Comparison of ENCODE assay signal across 17 cellular contexts in genomic region chr12:110592078-110592477, GRCh38. TPM values are rescaled to one million over a fixed set of nuclear protein-coding genes. Genes with fewer than 3 reads are reported as not detected.
DNase-seq lines count a peak whose midpoint lies in the region; ATAC-seq and TF ChIP-seq lines count a peak whose summit lies in the region.
"Had no signal": no experiment of that assay in that cellular context is flagged by ENCODE, and none has a peak within 500 bp of the region (broad histone marks: within the 10 kb centered on the region; RNA-seq: fewer than 3 reads in every experiment).

No MANE protein-coding gene starts in this region.

- H3K4me3 ChIP-seq in liver (ENCODE audit: low read depth in 1 of 3, low read length in 3 of 3) = peak overlapping the region in 1 of 3 donors; percentile 6
- H3K4me3 ChIP-seq in skeletal muscle tissue (ENCODE audit: low read length in 3 of 3) = no peak overlapping the region
- H3K4me3 ChIP-seq: SK-N-MC, smooth muscle cell had no signal

- H3K36me3 Mint-ChIP-seq in activated CD4-positive, alpha-beta T cell treated with anti-CD3 and anti-CD28 coated beads for 36 hours (ENCODE audit: low read depth) = no peaks in the 10 kb centered on the region
- H3K36me3 Mint-ChIP-seq in T-cell = no peaks in the 10 kb centered on the region
- H3K36me3 Mint-ChIP-seq: activated naive CD8-positive, alpha-beta T cell treated with anti-CD3 and anti-CD28 coated beads, Interleukin-2, amount 10 ng/mL, durations not matched to agents 7 days and 5 days had no signal

- H3K9ac ChIP-seq in liver (ENCODE audit: low read depth in 1 of 2, low read length in 2 of 2) (peak overlapping the region in 1 of 2 donors; percentile 1), skeletal muscle tissue (ENCODE audit: low read depth in 1 of 3, low read length in 3 of 3) (peak overlapping the region in 2 of 3 donors; percentile 35 to 71)

- no peaks in the 10 kb centered on the region for H3K36me3 ChIP-seq in liver (ENCODE audit: control insufficient read depth in 4 of 4, insufficient read depth in 3 of 4, low read depth in 1 of 4, low read length in 3 of 4)
- H3K36me3 ChIP-seq in skeletal muscle tissue (ENCODE audit: control insufficient read depth in 3 of 3, insufficient read depth in 3 of 3, low read length in 3 of 3) = no peaks in the 10 kb centered on the region

- no peak for TF ChIP-seq RAD21 in liver (IDR thresholded peaks at IDR 0.05)

- no peak overlapping the region for H3K4me3 Mint-ChIP-seq in activated CD4-positive, alpha-beta T cell treated with anti-CD3 and anti-CD28 coated beads for 36 hours
- no peak overlapping the region for H3K4me3 Mint-ChIP-seq in T-cell
- H3K4me3 Mint-ChIP-seq: activated naive CD8-positive, alpha-beta T cell treated with anti-CD3 and anti-CD28 coated beads, Interleukin-2, amount 10 ng/mL, durations not matched to agents 7 days and 5 days; endodermal cell had no signal

- TF ChIP-seq CTCF in liver (IDR thresholded peaks at IDR 0.05; ENCODE audit: low read depth, low read length, missing input control) = no peak

- H3K27me3 ChIP-seq in liver (ENCODE audit: control insufficient read depth in 4 of 4, insufficient read depth in 4 of 4, low read length in 3 of 4) = no peaks in the 10 kb centered on the region
- H3K27me3 ChIP-seq in skeletal muscle tissue (ENCODE audit: control insufficient read depth in 3 of 3, insufficient read depth in 3 of 3, low read length in 3 of 3) = no peaks in the 10 kb centered on the region

- H3K27ac Mint-ChIP-seq in activated CD4-positive, alpha-beta T cell treated with anti-CD3 and anti-CD28 coated beads for 36 hours = peak overlapping the region; percentile 86
- H3K27ac Mint-ChIP-seq in T-cell = peak overlapping the region; percentile 93 to 97
- H3K27ac Mint-ChIP-seq: endodermal cell had no signal

- WGBS in liver = 38% methylated on average over 5 of the region's 5 CpGs

- peak overlapping the region; percentile 58 to 73 for H3K27ac ChIP-seq in liver (ENCODE audit: low read depth in 1 of 2, low read length in 2 of 2)
- H3K27ac ChIP-seq in skeletal muscle tissue (ENCODE audit: low read depth, low read length) = peak overlapping the region; percentile 79
- H3K27ac ChIP-seq: SK-N-MC had no signal

- intact Hi-C loops in activated CD4-positive, alpha-beta T cell treated with anti-CD3 and anti-CD28 coated beads for 36 hours (cut with DNase I, micrococcal nuclease) = no loop called here

- CTCF ChIA-PET in activated CD4-positive, alpha-beta T cell treated with anti-CD3 and anti-CD28 coated beads for 36 hours (lab: Charles Lee) = interaction anchor here (0.6 to 7.1 kb wide), 3 partner anchors 9 to 181 kb away, joined by 3 to 41 read pairs (median 4); no protein-coding TSS in a partner anchor
- CTCF ChIA-PET in T-cell (lab: Charles Lee) = interaction anchor here in 1 of 2 donors (0.7 to 1.2 kb wide), 3 partner anchors 10 to 40 kb away, joined by 3 to 9 read pairs (median 3); no protein-coding TSS in a partner anchor

- no peaks in the 10 kb centered on the region for H3K9me3 Mint-ChIP-seq in activated CD4-positive, alpha-beta T cell treated with anti-CD3 and anti-CD28 coated beads for 36 hours (ENCODE audit: low read depth)
- no peaks in the 10 kb centered on the region for H3K9me3 Mint-ChIP-seq in T-cell
- H3K9me3 Mint-ChIP-seq: activated naive CD8-positive, alpha-beta T cell treated with anti-CD3 and anti-CD28 coated beads, Interleukin-2, amount 10 ng/mL, durations not matched to agents 7 days and 5 days; endodermal cell had no signal

- peaks cover 22% of the 10 kb centered on the region for H3K4me1 Mint-ChIP-seq in activated CD4-positive, alpha-beta T cell treated with anti-CD3 and anti-CD28 coated beads for 36 hours
- peaks cover 23 to 31% (median 24%) of the 10 kb centered on the region in 3 donors for H3K4me1 Mint-ChIP-seq in T-cell

- H3K4me1 ChIP-seq in liver (ENCODE audit: control insufficient read depth in 4 of 4, insufficient read depth in 4 of 4, low read length in 3 of 4) = peaks cover 7 to 29% (median 19%) of the 10 kb centered on the region in 4 donors
- peaks cover 20 to 21% (median 20%) of the 10 kb centered on the region in 3 donors for H3K4me1 ChIP-seq in skeletal muscle tissue (ENCODE audit: control insufficient read depth in 3 of 3, insufficient read depth in 3 of 3, low read length in 3 of 3)

- DNase-seq in activated CD4-positive, alpha-beta T cell treated with anti-CD3 and anti-CD28 coated beads for 36 hours = no peak
- DNase-seq in activated CD4-positive, alpha-beta T cell treated with anti-CD3 and anti-CD28 coated beads, Interleukin-2, amount 50 U/mL, for 48 hours = no peak
- DNase-seq in T-cell (no peak), NCI-H2107 (lab: John Stamatoyannopoulos, UW) (no peak)
- DNase-seq: 8988T; activated naive CD8-positive, alpha-beta T cell treated with anti-CD3 and anti-CD28 coated beads, Interleukin-2, amount 10 ng/mL, durations not matched to agents 7 days and 5 days; caudate nucleus; KG1; occipital lobe had no signal

- H3K27me3 Mint-ChIP-seq in activated CD4-positive, alpha-beta T cell treated with anti-CD3 and anti-CD28 coated beads for 36 hours = no peaks in the 10 kb centered on the region
- H3K27me3 Mint-ChIP-seq in T-cell = no peaks in the 10 kb centered on the region
- H3K27me3 Mint-ChIP-seq: activated naive CD8-positive, alpha-beta T cell treated with anti-CD3 and anti-CD28 coated beads, Interleukin-2, amount 10 ng/mL, durations not matched to agents 7 days and 5 days had no signal

- no peak for ATAC-seq in activated CD4-positive, alpha-beta T cell treated with anti-CD3 and anti-CD28 coated beads for 36 hours
- ATAC-seq in T-cell (replicated peaks in 1 of 4) (no peak), HG02763 (IDR thresholded peaks at IDR 0.05; ENCODE audit: unreplicated experiment) (no peak), GM19452 (IDR thresholded peaks at IDR 0.05; ENCODE audit: unreplicated experiment) (no peak)
- ATAC-seq: HCT116 had no signal

- POLR2A ChIA-PET in activated CD4-positive, alpha-beta T cell treated with anti-CD3 and anti-CD28 coated beads for 36 hours (lab: Charles Lee) = interaction anchor here (0.6 kb wide), 1 partner anchor 454 kb away, joined by 3 read pairs; no protein-coding TSS in a partner anchor
- POLR2A ChIA-PET in T-cell (lab: Charles Lee) = interaction anchor here in 1 of 2 donors (0.6 kb wide), 1 partner anchor 57 kb away, joined by 4 read pairs; no protein-coding TSS in a partner anchor

- H3K9me3 ChIP-seq in liver (ENCODE audit: control insufficient read depth in 4 of 4, low read length in 3 of 4) (no peaks in the 10 kb centered on the region), skeletal muscle tissue (ENCODE audit: control insufficient read depth in 3 of 3, low read length in 3 of 3) (no peaks in the 10 kb centered on the region)

TF ChIP-seq in liver, 16 proteins besides CTCF, POLR2A, EP300 and RAD21:
- no peak for TF ChIP-seq HNF4G (IDR thresholded peaks at IDR 0.05)
- TF ChIP-seq EGR1 (IDR thresholded peaks at IDR 0.05; ENCODE audit: low read depth in 2 of 2) = no peak
- no peak for TF ChIP-seq NR2F2 (IDR thresholded peaks at IDR 0.05)
- no peak for TF ChIP-seq JUND (IDR thresholded peaks at IDR 0.05)
- TF ChIP-seq ZBTB33 (IDR thresholded peaks at IDR 0.05) = no peak
- TF ChIP-seq YY1 (IDR thresholded peaks at IDR 0.05) = no peak
- TF ChIP-seq RXRA (IDR thresholded peaks at IDR 0.05) = no peak
- TF ChIP-seq TAF1 (conservative IDR thresholded peaks at IDR 0.05) = no peak
- no peak for TF ChIP-seq GABPA (IDR thresholded peaks at IDR 0.05 in 1 of 2, conservative IDR thresholded peaks at IDR 0.05 in 1 of 2)
TF ChIP-seq in liver: peak in this region for 0.

RNA-seq across cellular contexts. Expression of gene PPTC7, which starts 9.0 kb away (rescaled TPM):
- 10 to 100 TPM; 33.4 to 36.5 TPM for total RNA-seq in activated CD4-positive, alpha-beta T cell treated with anti-CD3 and anti-CD28 coated beads for 36 hours
- total RNA-seq in T-cell (10 to 100 TPM; 36.0 to 38.1 (median 36.6) TPM), liver (10 to 100 TPM in 1 of 2 donors, 1 to 10 TPM in 1; 8.5 to 15.7 TPM), skeletal muscle tissue (6.3 TPM)
- polyA plus RNA-seq in liver = 1 to 10 TPM; 5.6 to 8.2 TPM

RNA-seq across cellular contexts. Expression of gene TCTN1, which starts 21.9 kb away (rescaled TPM):
- total RNA-seq in activated CD4-positive, alpha-beta T cell treated with anti-CD3 and anti-CD28 coated beads for 36 hours = 1 to 10 TPM; 7.2 to 7.3 TPM
- total RNA-seq in T-cell = 10 to 100 TPM in 3 of 5 donors, 1 to 10 TPM in 2; 8.8 to 14.1 (median 11.5) TPM
- 10 to 100 TPM; 11.3 to 12.0 TPM for total RNA-seq in liver
- polyA plus RNA-seq in liver = 10 to 100 TPM in 1 of 2 donors, 1 to 10 TPM in 1; 6.0 to 10.4 TPM
- total RNA-seq in skeletal muscle tissue = 14.1 TPM
